Comparison of ENCODE assay signal across 17 cellular contexts in genomic region chr9:76603448-76603895, GRCh38.
DNase-seq lines count a peak whose midpoint lies in the region; ATAC-seq and TF ChIP-seq lines count a peak whose summit lies in the region.
"Had no signal": no experiment of that assay in that cellular context is flagged by ENCODE, and none has a peak within 500 bp of the region (broad histone marks: within the 10 kb centered on the region; RNA-seq: fewer than 3 reads in every experiment).

No MANE protein-coding gene starts in this region.

- H3K9me3 ChIP-seq in OCI-LY1 (ENCODE audit: low read length) (no peaks in the 10 kb centered on the region), fibroblast of lung (ENCODE audit: control insufficient read depth, insufficient read depth, low read depth, low read length) (no peaks in the 10 kb centered on the region)
- H3K9me3 ChIP-seq: right lobe of liver, tibial nerve had no signal

- H3K79me2 ChIP-seq in OCI-LY1 (ENCODE audit: insufficient read depth, low read length) (no peaks in the 10 kb centered on the region), fibroblast of lung (ENCODE audit: control insufficient read depth, insufficient read depth, low read length) (no peaks in the 10 kb centered on the region)

- H3K27ac ChIP-seq in OCI-LY1 (ENCODE audit: low read depth, low read length, poor library complexity, severe bottlenecking): peak overlapping the region; percentile 5
- H3K27ac ChIP-seq in fibroblast of lung (ENCODE audit: insufficient read depth, low read length): no peak overlapping the region
- H3K27ac ChIP-seq: right lobe of liver, tibial nerve had no signal

- H3K36me3 ChIP-seq in OCI-LY1 (ENCODE audit: insufficient read depth, low read length): peaks cover 6% of the 10 kb centered on the region
- no peaks in the 10 kb centered on the region for H3K36me3 ChIP-seq in fibroblast of lung (ENCODE audit: control insufficient read depth, insufficient read depth, low read length)
- H3K36me3 ChIP-seq: right lobe of liver, tibial nerve had no signal

- H3K27me3 ChIP-seq in OCI-LY1 (ENCODE audit: insufficient read depth, low read length): no peaks in the 10 kb centered on the region
- H3K27me3 ChIP-seq in fibroblast of lung (ENCODE audit: control insufficient read depth, insufficient read depth, low read length): no peaks in the 10 kb centered on the region
- H3K27me3 ChIP-seq: right lobe of liver, tibial nerve had no signal

- CTCF ChIA-PET in activated CD8-positive, alpha-beta T cell treated with anti-CD3 and anti-CD28 coated beads for 36 hours (lab: Charles Lee): interaction anchor here (1.2 kb wide), 1 partner anchor 27 kb away, joined by 3 read pairs; no protein-coding TSS in a partner anchor
- CTCF ChIA-PET in activated CD8-positive, alpha-beta T cell treated with anti-CD3 and anti-CD28 coated beads, Interleukin-2, amount 10 ng/mL, durations not matched to agents 7 days and 5 days (lab: Charles Lee): interaction anchor here (1.0 to 1.4 kb wide), 4 partner anchors 8 to 144 kb away, joined by 3 to 5 read pairs (median 3); partner anchors contain the start of gene GCNT1

- H3K9ac ChIP-seq in OCI-LY1 (ENCODE audit: low read length) (no peak overlapping the region), fibroblast of lung (ENCODE audit: insufficient read depth, low read length) (no peak overlapping the region)

- H3K4me3 ChIP-seq in OCI-LY1 (ENCODE audit: low read depth, low read length, poor library complexity, severe bottlenecking) (no peak overlapping the region), fibroblast of lung (replicated peaks in 1 of 4; ENCODE audit: control extremely low read depth in 1 of 4, insufficient read depth in 1 of 4, low read depth in 3 of 4, low read length in 4 of 4) (no peak overlapping the region)
- H3K4me3 ChIP-seq: right lobe of liver, tibial nerve had no signal

- peaks cover 15% of the 10 kb centered on the region for H3K4me1 Mint-ChIP-seq in activated CD8-positive, alpha-beta T cell treated with anti-CD3 and anti-CD28 coated beads for 36 hours (ENCODE audit: low read depth)
- peaks cover 5% of the 10 kb centered on the region for H3K4me1 Mint-ChIP-seq in activated CD8-positive, alpha-beta T cell treated with anti-CD3 and anti-CD28 coated beads, Interleukin-2, amount 10 ng/mL, durations not matched to agents 7 days and 5 days (ENCODE audit: low read depth)
- peaks cover 8% of the 10 kb centered on the region for H3K4me1 Mint-ChIP-seq in stimulated activated effector memory CD8-positive, alpha-beta T cell treated with anti-CD3 and anti-CD28 coated beads, Interleukin-12 subunit alpha, Interleukin-12 subunit beta, amount 100 ng/mL, for 72 hours
- H3K4me1 Mint-ChIP-seq: activated CD4-positive, alpha-beta T cell treated with anti-CD3 and anti-CD28 coated beads, Interleukin-2, amount 10 ng/mL, durations not matched to agents 7 days and 5 days; activated naive CD4-positive, alpha-beta T cell treated with anti-CD3 and anti-CD28 coated beads, Interleukin-2, amount 10 ng/mL, durations not matched to agents 7 days and 5 days had no signal

- H2AFZ ChIP-seq in OCI-LY1 (ENCODE audit: low read length): no peak overlapping the region
- H2AFZ ChIP-seq in fibroblast of lung (ENCODE audit: low read length): no peak overlapping the region

- POLR2A ChIA-PET in activated CD8-positive, alpha-beta T cell treated with anti-CD3 and anti-CD28 coated beads for 36 hours (lab: Charles Lee): interaction anchor here (0.8 to 1.2 kb wide), 2 partner anchors 23 to 27 kb away, joined by 3 read pairs; no protein-coding TSS in a partner anchor
- POLR2A ChIA-PET in activated CD8-positive, alpha-beta T cell treated with anti-CD3 and anti-CD28 coated beads, Interleukin-2, amount 10 ng/mL, durations not matched to agents 7 days and 5 days (lab: Charles Lee): no interaction called here

- H3K9me2 ChIP-seq in OCI-LY1 (ENCODE audit: low read depth, low read length): no peaks in the 10 kb centered on the region

- peak; percentile 92 for ATAC-seq in activated CD8-positive, alpha-beta T cell treated with anti-CD3 and anti-CD28 coated beads for 36 hours
- ATAC-seq in activated CD8-positive, alpha-beta T cell treated with anti-CD3 and anti-CD28 coated beads, Interleukin-2, amount 10 ng/mL, durations not matched to agents 7 days and 5 days: no peak
- peak; percentile 83 for ATAC-seq in stimulated activated effector memory CD8-positive, alpha-beta T cell treated with anti-CD3 and anti-CD28 coated beads, Interleukin-12 subunit alpha, Interleukin-12 subunit beta, amount 100 ng/mL, for 72 hours
- ATAC-seq: right lobe of liver, SK-N-SH treated with all-trans-retinoic acid at 6 μM for 48 hours had no signal

- H3K36me3 Mint-ChIP-seq in activated CD8-positive, alpha-beta T cell treated with anti-CD3 and anti-CD28 coated beads for 36 hours (ENCODE audit: low read depth): no peaks in the 10 kb centered on the region
- H3K36me3 Mint-ChIP-seq in activated CD8-positive, alpha-beta T cell treated with anti-CD3 and anti-CD28 coated beads, Interleukin-2, amount 10 ng/mL, durations not matched to agents 7 days and 5 days (ENCODE audit: low read depth): no peaks in the 10 kb centered on the region
- no peaks in the 10 kb centered on the region for H3K36me3 Mint-ChIP-seq in stimulated activated effector memory CD8-positive, alpha-beta T cell treated with anti-CD3 and anti-CD28 coated beads, Interleukin-12 subunit alpha, Interleukin-12 subunit beta, amount 100 ng/mL, for 72 hours
- H3K36me3 Mint-ChIP-seq: activated naive CD4-positive, alpha-beta T cell treated with anti-CD3 and anti-CD28 coated beads, Interleukin-2, amount 10 ng/mL, durations not matched to agents 7 days and 5 days had no signal

- no peaks in the 10 kb centered on the region for H3F3A ChIP-seq in OCI-LY1 (ENCODE audit: insufficient read depth, low read length)

- intact Hi-C loops in activated CD8-positive, alpha-beta T cell treated with anti-CD3 and anti-CD28 coated beads for 36 hours (cut with micrococcal nuclease): no loop called here

- no peaks in the 10 kb centered on the region for H3K9me3 Mint-ChIP-seq in activated CD8-positive, alpha-beta T cell treated with anti-CD3 and anti-CD28 coated beads for 36 hours
- no peaks in the 10 kb centered on the region for H3K9me3 Mint-ChIP-seq in activated CD8-positive, alpha-beta T cell treated with anti-CD3 and anti-CD28 coated beads, Interleukin-2, amount 10 ng/mL, durations not matched to agents 7 days and 5 days (ENCODE audit: insufficient read depth)
- no peaks in the 10 kb centered on the region for H3K9me3 Mint-ChIP-seq in stimulated activated effector memory CD8-positive, alpha-beta T cell treated with anti-CD3 and anti-CD28 coated beads, Interleukin-12 subunit alpha, Interleukin-12 subunit beta, amount 100 ng/mL, for 72 hours
- H3K9me3 Mint-ChIP-seq: activated CD4-positive, alpha-beta T cell treated with anti-CD3 and anti-CD28 coated beads, Interleukin-2, amount 10 ng/mL, durations not matched to agents 7 days and 5 days; activated naive CD4-positive, alpha-beta T cell treated with anti-CD3 and anti-CD28 coated beads, Interleukin-2, amount 10 ng/mL, durations not matched to agents 7 days and 5 days had no signal

- H3K4me3 Mint-ChIP-seq in activated CD8-positive, alpha-beta T cell treated with anti-CD3 and anti-CD28 coated beads for 36 hours: no peak overlapping the region
- no peak overlapping the region for H3K4me3 Mint-ChIP-seq in activated CD8-positive, alpha-beta T cell treated with anti-CD3 and anti-CD28 coated beads, Interleukin-2, amount 10 ng/mL, durations not matched to agents 7 days and 5 days
- no peak overlapping the region for H3K4me3 Mint-ChIP-seq in stimulated activated effector memory CD8-positive, alpha-beta T cell treated with anti-CD3 and anti-CD28 coated beads, Interleukin-12 subunit alpha, Interleukin-12 subunit beta, amount 100 ng/mL, for 72 hours
- H3K4me3 Mint-ChIP-seq: activated CD4-positive, alpha-beta T cell treated with anti-CD3 and anti-CD28 coated beads, Interleukin-2, amount 10 ng/mL, durations not matched to agents 7 days and 5 days; activated naive CD4-positive, alpha-beta T cell treated with anti-CD3 and anti-CD28 coated beads, Interleukin-2, amount 10 ng/mL, durations not matched to agents 7 days and 5 days had no signal

- H4K20me1 ChIP-seq in OCI-LY1 (ENCODE audit: insufficient read depth, low read length): no peaks in the 10 kb centered on the region
- no peaks in the 10 kb centered on the region for H4K20me1 ChIP-seq in fibroblast of lung (ENCODE audit: control insufficient read depth, extremely low read depth, insufficient read depth, low read length)

- H3K4me2 ChIP-seq in OCI-LY1 (ENCODE audit: low read length) (no peak overlapping the region), fibroblast of lung (ENCODE audit: extremely low read depth, insufficient read depth, low read length) (no peak overlapping the region)

- no peaks in the 10 kb centered on the region for H3K27me3 Mint-ChIP-seq in activated CD8-positive, alpha-beta T cell treated with anti-CD3 and anti-CD28 coated beads for 36 hours
- peaks cover 12% of the 10 kb centered on the region for H3K27me3 Mint-ChIP-seq in activated CD8-positive, alpha-beta T cell treated with anti-CD3 and anti-CD28 coated beads, Interleukin-2, amount 10 ng/mL, durations not matched to agents 7 days and 5 days (ENCODE audit: low read depth)
- H3K27me3 Mint-ChIP-seq: activated CD4-positive, alpha-beta T cell treated with anti-CD3 and anti-CD28 coated beads, Interleukin-2, amount 10 ng/mL, durations not matched to agents 7 days and 5 days had no signal

- H3K27ac Mint-ChIP-seq in activated CD8-positive, alpha-beta T cell treated with anti-CD3 and anti-CD28 coated beads for 36 hours: peak overlapping the region; percentile 90
- H3K27ac Mint-ChIP-seq in activated CD8-positive, alpha-beta T cell treated with anti-CD3 and anti-CD28 coated beads, Interleukin-2, amount 10 ng/mL, durations not matched to agents 7 days and 5 days: no peak overlapping the region
- H3K27ac Mint-ChIP-seq in stimulated activated effector memory CD8-positive, alpha-beta T cell treated with anti-CD3 and anti-CD28 coated beads, Interleukin-12 subunit alpha, Interleukin-12 subunit beta, amount 100 ng/mL, for 72 hours: peak overlapping the region; percentile 10
- H3K27ac Mint-ChIP-seq: activated CD4-positive, alpha-beta T cell treated with anti-CD3 and anti-CD28 coated beads, Interleukin-2, amount 10 ng/mL, durations not matched to agents 7 days and 5 days; activated naive CD4-positive, alpha-beta T cell treated with anti-CD3 and anti-CD28 coated beads, Interleukin-2, amount 10 ng/mL, durations not matched to agents 7 days and 5 days had no signal

- no peak for TF ChIP-seq CTCF in activated CD8-positive, alpha-beta T cell treated with anti-CD3 and anti-CD28 coated beads for 36 hours (IDR thresholded peaks at IDR 0.05)
- TF ChIP-seq CTCF in OCI-LY1 (IDR thresholded peaks at IDR 0.05; ENCODE audit: low read length) (no peak), fibroblast of lung (conservative IDR thresholded peaks at IDR 0.05 in 1 of 2, IDR thresholded peaks at IDR 0.05 in 1 of 2; ENCODE audit: low read depth in 1 of 2, low read length in 2 of 2) (no peak)

- H3K4me1 ChIP-seq in OCI-LY1 (ENCODE audit: insufficient read depth, low read length, severe bottlenecking) (peaks cover 30% of the 10 kb centered on the region), fibroblast of lung (ENCODE audit: control insufficient read depth, extremely low read depth, insufficient read depth, low read length) (no peaks in the 10 kb centered on the region)
- H3K4me1 ChIP-seq: right lobe of liver, tibial nerve had no signal

- peak; percentile 34 for DNase-seq in activated CD8-positive, alpha-beta T cell treated with anti-CD3 and anti-CD28 coated beads for 36 hours
- no peak for DNase-seq in activated CD8-positive, alpha-beta T cell treated with anti-CD3 and anti-CD28 coated beads, Interleukin-2, amount 10 ng/mL, durations not matched to agents 7 days and 5 days
- DNase-seq in fibroblast of lung (ENCODE audit: low read depth in 2 of 2): peak; percentile 76 to 86
- peak in 1 of 2 donors; percentile 52 for DNase-seq in stimulated activated effector memory CD8-positive, alpha-beta T cell treated with anti-CD3 and anti-CD28 coated beads, Interleukin-12 subunit alpha, Interleukin-12 subunit beta, amount 100 ng/mL, for 72 hours (ENCODE audit: low spot score in 2 of 2)
- DNase-seq in COLO668 (lab: John Stamatoyannopoulos, UW; ENCODE audit: unreplicated experiment): no peak
- DNase-seq in GM03348 (ENCODE audit: low spot score): no peak
- DNase-seq in NCI-H774 (lab: John Stamatoyannopoulos, UW): no peak
- DNase-seq: activated CD4-positive, alpha-beta T cell treated with anti-CD3 and anti-CD28 coated beads, Interleukin-2, amount 10 ng/mL, durations not matched to agents 7 days and 5 days; activated naive CD4-positive, alpha-beta T cell treated with anti-CD3 and anti-CD28 coated beads, Interleukin-2, amount 10 ng/mL, durations not matched to agents 7 days and 5 days; DMS53; effector CD8-positive, alpha-beta T cell; NCI-H1105 treated with DMSO at 0.1 percent for 48 hours; NCI-H82; right lobe of liver had no signal

Comparison
In these comparisons a context has a peak if more than half of its experiments do, and no peak if none do; other contexts are left out.
1. DNase-seq: peak in activated CD8-positive, alpha-beta T cell treated with anti-CD3 and anti-CD28 coated beads for 36 hours (single experiment) and fibroblast of lung (2 of 2); none in activated CD8-positive, alpha-beta T cell treated with anti-CD3 and anti-CD28 coated beads, Interleukin-2, amount 10 ng/mL, durations not matched to agents 7 days and 5 days (single experiment), COLO668 (single experiment), GM03348 (single experiment) and NCI-H774 (single experiment).